21 cellular contexts compared by ENCODE assay signal in the genomic region with DNA sequence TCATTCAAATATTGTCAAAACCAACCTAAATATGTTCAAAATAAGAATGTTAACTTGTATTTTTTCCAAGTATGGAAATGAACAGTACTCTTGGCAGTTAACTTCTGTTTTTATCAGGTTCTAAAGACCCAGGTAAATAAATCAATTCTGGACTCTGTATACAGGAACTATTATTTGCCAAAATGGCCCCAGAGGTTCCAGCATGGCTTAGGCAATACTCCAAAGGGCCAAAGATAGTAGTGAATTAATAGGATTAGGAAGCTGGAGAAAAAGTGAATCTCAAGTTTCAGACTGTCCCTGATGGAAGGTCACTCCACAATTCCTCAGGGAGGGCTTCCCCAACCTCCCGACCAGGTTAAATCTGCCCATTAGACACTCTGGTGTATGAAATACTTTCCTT. TPM values are rescaled to one million over a fixed set of nuclear protein-coding genes. Genes with fewer than 3 reads are reported as not detected.
DNase-seq lines count a peak whose midpoint lies in the region; ATAC-seq, FAIRE-seq and TF ChIP-seq lines count a peak whose summit lies in the region.
"Had no signal": no experiment of that assay in that cellular context is flagged by ENCODE, and none has a peak within 500 bp of the region (broad histone marks: within the 10 kb centered on the region; RNA-seq: fewer than 3 reads in every experiment).

No MANE protein-coding gene starts in this region.

- H3K4me1 ChIP-seq in liver (ENCODE audit: control insufficient read depth in 4 of 4, insufficient read depth in 4 of 4, low read length in 3 of 4): peaks cover 14 to 89% (median 75%) of the 10 kb centered on the region in 4 donors
- no peaks in the 10 kb centered on the region for H3K4me1 ChIP-seq in HepG2 (ENCODE audit: insufficient read depth, low read length)
- H3K4me1 ChIP-seq in naive thymus-derived CD4-positive, alpha-beta T cell (ENCODE audit: control insufficient read depth in 2 of 2, insufficient read depth in 2 of 2, low read length in 2 of 2): peaks cover 26 to 83% of the 10 kb centered on the region in 2 donors

- peak overlapping the region in 2 of 3 donors; percentile 39 to 84 for H3K4me3 Mint-ChIP-seq in T-cell
- H3K4me3 Mint-ChIP-seq in naive thymus-derived CD4-positive, alpha-beta T cell: peak overlapping the region in 9 of 10 donors; percentile 72 to 97 (median 91)

- POLR2A ChIA-PET in HepG2 (lab: Yijun Ruan, JAX) (no interaction called here), T-cell (lab: Charles Lee) (interaction anchor here (0.5 to 1.2 kb wide), 6 partner anchors 11 to 207 kb away, joined by 3 to 7 read pairs (median 3); no protein-coding TSS in a partner anchor)
- POLR2A ChIA-PET in naive thymus-derived CD4-positive, alpha-beta T cell (lab: Charles Lee): interaction anchor here (0.6 to 9.4 kb wide), 11 partner anchors 11 to 345 kb away, joined by 3 to 179 read pairs (median 4); no protein-coding TSS in a partner anchor

- H3K36me3 ChIP-seq in liver (ENCODE audit: control insufficient read depth in 4 of 4, insufficient read depth in 3 of 4, low read depth in 1 of 4, low read length in 3 of 4) (no peaks in the 10 kb centered on the region), HepG2 (replicated peaks in 1 of 2; ENCODE audit: control insufficient read depth in 1 of 2, insufficient read depth in 2 of 2, low read length in 2 of 2) (no peaks in the 10 kb centered on the region)
- peaks cover 0 to 2% (median 0%) of the 10 kb centered on the region in 3 experiments for H3K36me3 ChIP-seq in naive thymus-derived CD4-positive, alpha-beta T cell (ENCODE audit: control insufficient read depth in 2 of 3, insufficient read depth in 3 of 3, low read length in 3 of 3)
- H3K36me3 ChIP-seq: HAP-1 had no signal

- no peak for FAIRE-seq in HepG2 (lab: Jason Lieb, UNC)
- FAIRE-seq: G401.6 had no signal

- TF ChIP-seq CTCF in liver (IDR thresholded peaks at IDR 0.05; ENCODE audit: low read depth, low read length, missing input control): no peak
- no peak for TF ChIP-seq CTCF in HepG2 (CRISPR knock-in tag; IDR thresholded peaks at IDR 0.05)

- WGBS in liver: 35% methylated on average over 1 of the region's 1 CpG
- WGBS in HepG2 (ENCODE audit: low lambda C conversion rate): 0% methylated on average over 1 of the region's 1 CpG

- H3K27me3 ChIP-seq in liver (ENCODE audit: control insufficient read depth in 4 of 4, insufficient read depth in 4 of 4, low read length in 3 of 4) (no peaks in the 10 kb centered on the region), HepG2 (ENCODE audit: control insufficient read depth in 1 of 2, insufficient read depth in 2 of 2, low read length in 2 of 2) (peaks cover 2 to 45% of the 10 kb centered on the region in 2 experiments; a peak in 4 of 5 replicates)
- H3K27me3 ChIP-seq in naive thymus-derived CD4-positive, alpha-beta T cell (ENCODE audit: control insufficient read depth in 2 of 2, insufficient read depth in 2 of 2, low read length in 2 of 2): no peaks in the 10 kb centered on the region

- H3K9me3 ChIP-seq in liver (ENCODE audit: control insufficient read depth in 4 of 4, low read length in 3 of 4) (no peaks in the 10 kb centered on the region), HepG2 (ENCODE audit: low read length) (peaks cover 14% of the 10 kb centered on the region)
- no peaks in the 10 kb centered on the region for H3K9me3 ChIP-seq in naive thymus-derived CD4-positive, alpha-beta T cell (ENCODE audit: control insufficient read depth in 2 of 3, low read length in 3 of 3)

- TF ChIP-seq EP300 in HepG2 (IDR thresholded peaks at IDR 0.05; ENCODE audit: low read depth in 2 of 2, low read length in 2 of 2) (no peak), HepG2 (CRISPR knock-in tag; IDR thresholded peaks at IDR 0.05; ENCODE audit: borderline replicate concordance) (no peak)

- no peak for TF ChIP-seq POLR2A in HepG2 (IDR thresholded peaks at IDR 0.05; ENCODE audit: insufficient read depth in 1 of 2, low read depth in 2 of 2, low read length in 2 of 2)

- H3K4me3 ChIP-seq in liver (ENCODE audit: low read depth in 1 of 3, low read length in 3 of 3) (no peak overlapping the region), HepG2 (replicated peaks in 1 of 3; ENCODE audit: insufficient read depth in 1 of 3, low read depth in 2 of 3, low read length in 3 of 3) (no peak overlapping the region)
- no peak overlapping the region for H3K4me3 ChIP-seq in naive thymus-derived CD4-positive, alpha-beta T cell (ENCODE audit: low read length)
- H3K4me3 ChIP-seq: HAP-1 had no signal

- H3K27me3 Mint-ChIP-seq in T-cell: no peaks in the 10 kb centered on the region
- no peaks in the 10 kb centered on the region for H3K27me3 Mint-ChIP-seq in naive thymus-derived CD4-positive, alpha-beta T cell

- intact Hi-C loops in HepG2 (cut with micrococcal nuclease; ENCODE audit: unreplicated experiment): loop anchor here (2.0 to 5.0 kb wide), 3 partner anchors 71 to 348 kb away; no protein-coding TSS in a partner anchor
- intact Hi-C loops in naive thymus-derived CD4-positive, alpha-beta T cell (cut with micrococcal nuclease): no loop called here

- CTCF ChIA-PET in HepG2 (lab: Yijun Ruan, JAX; ENCODE audit: low intra/inter-chr PET ratio, low total read pairs) (no interaction called here), T-cell (lab: Charles Lee) (interaction anchor here in 1 of 2 donors (0.6 to 1.7 kb wide), 4 partner anchors 15 to 87 kb away, joined by 3 to 4 read pairs (median 4); no protein-coding TSS in a partner anchor)
- CTCF ChIA-PET in naive thymus-derived CD4-positive, alpha-beta T cell (lab: Charles Lee): interaction anchor here (0.6 to 2.4 kb wide), 7 partner anchors 21 to 451 kb away, joined by 3 to 7 read pairs (median 3); no protein-coding TSS in a partner anchor

- no peaks in the 10 kb centered on the region for H3K79me2 ChIP-seq in HepG2 (ENCODE audit: insufficient read depth, low read length)

- no peaks in the 10 kb centered on the region for H4K20me1 ChIP-seq in HepG2 (ENCODE audit: insufficient read depth, low read length)

- BruUV-seq in HepG2 (replicated peaks; lab: Mats Ljungman, UMichigan): no TSS peak

- H3K27ac ChIP-seq in liver (ENCODE audit: low read depth in 1 of 2, low read length in 2 of 2) (peak overlapping the region; percentile 72 to 78), HepG2 (ENCODE audit: extremely low read length, insufficient read depth, low read length) (no peak overlapping the region)
- peak overlapping the region; percentile 95 for H3K27ac ChIP-seq in naive thymus-derived CD4-positive, alpha-beta T cell (ENCODE audit: low read depth, low read length)

- no peak overlapping the region for H2AFZ ChIP-seq in HepG2 (ENCODE audit: low read length)

- ATAC-seq in HepG2 (no peak), T-cell (replicated peaks in 1 of 4) (no peak), HG02852 (IDR thresholded peaks at IDR 0.05; ENCODE audit: unreplicated experiment) (no peak)
- ATAC-seq in naive thymus-derived CD4-positive, alpha-beta T cell: no peak
- ATAC-seq: Panc1 had no signal

- peaks cover 96 to 98% (median 97%) of the 10 kb centered on the region in 3 donors for H3K4me1 Mint-ChIP-seq in T-cell
- peaks cover 47 to 92% (median 88%) of the 10 kb centered on the region in 7 donors for H3K4me1 Mint-ChIP-seq in naive thymus-derived CD4-positive, alpha-beta T cell

- peak overlapping the region; percentile 76 to 94 for H3K27ac Mint-ChIP-seq in T-cell
- peak overlapping the region in 8 of 9 donors; percentile 89 to 100 (median 96) for H3K27ac Mint-ChIP-seq in naive thymus-derived CD4-positive, alpha-beta T cell

- in situ Hi-C loops in HepG2 (cut with HindIII; ENCODE audit: extremely low pct_ligation_motif_present, low pct_unique_long_range_greater_than_20kb): loop anchor here (25.0 kb wide), 1 partner anchor 197 kb away; no protein-coding TSS in a partner anchor

- no peak overlapping the region for H3K4me2 ChIP-seq in HepG2 (ENCODE audit: low read depth, low read length)

- peaks cover 32% of the 10 kb centered on the region for H3K36me3 Mint-ChIP-seq in T-cell
- peaks cover 9 to 44% (median 34%) of the 10 kb centered on the region in 5 donors for H3K36me3 Mint-ChIP-seq in naive thymus-derived CD4-positive, alpha-beta T cell

- H3K9ac ChIP-seq in liver (ENCODE audit: low read depth in 1 of 2, low read length in 2 of 2): no peak overlapping the region
- H3K9ac ChIP-seq in HepG2 (ENCODE audit: insufficient read depth, low read depth, low read length): no peak overlapping the region

- DNase-seq in HepG2 (ENCODE audit: low spot score) (no peak), T-cell (no peak), AML-193 (lab: John Stamatoyannopoulos, UW) (no peak), NCI-H146 (lab: John Stamatoyannopoulos, UW) (no peak)
- peak in 1 of 9 donors; percentile 12 for DNase-seq in naive thymus-derived CD4-positive, alpha-beta T cell
- DNase-seq: CD4-positive, alpha-beta memory T cell; DMS79 treated with DMSO at 0.1 percent for 48 hours; IMR-90; Karpas-422; MM.1S; NCI-H1105; NCI-H1930; NCI-H2171; NCI-H446 treated with DMSO at 0.1 percent for 48 hours; NCI-H82 had no signal

- H3K9me3 Mint-ChIP-seq in T-cell: peaks cover 0 to 4% (median 3%) of the 10 kb centered on the region in 3 donors
- H3K9me3 Mint-ChIP-seq in naive thymus-derived CD4-positive, alpha-beta T cell: peaks cover 0 to 6% (median 0%) of the 10 kb centered on the region in 11 donors

- TF ChIP-seq RAD21 in liver (IDR thresholded peaks at IDR 0.05): peak; percentile 18 to 29
- TF ChIP-seq RAD21 in HepG2 (CRISPR knock-in tag; IDR thresholded peaks at IDR 0.05): no peak

RNA-seq across cellular contexts. Expression of a gene that starts 6.7 kb away (rescaled TPM):
- total RNA-seq in liver (1 to 10 TPM; 1.9 to 3.7 TPM), HepG2 (2016; rRNA removed; fragmentation: Illumina TruSeq; extraction: Trizol) (not detected in 2 replicates), T-cell (100 to 1,000 TPM in 2 of 5 donors, 10 to 100 TPM in 3; 81.9 to 196 (median 96.7) TPM)
- polyA plus RNA-seq in liver (1 to 10 TPM; 1.9 to 2.0 TPM), HepG2 (2011; rRNA removed) (0.01 TPM in 1 of 2 replicates, not detected in the other)
- not detected in 2 replicates for total RNA-seq in HepG2 (2016; cell fraction: cytosol; rRNA removed; fragmentation: Illumina TruSeq; extraction: Trizol; ENCODE audit: low read depth)
- total RNA-seq in HepG2 (2016; cell fraction: insoluble cytoplasmic fraction; rRNA removed; fragmentation: Illumina TruSeq; extraction: Trizol): not detected in 2 replicates
- total RNA-seq in HepG2 (2016; cell fraction: membrane; rRNA removed; fragmentation: Illumina TruSeq; extraction: Trizol): not detected in 2 replicates
- total RNA-seq in HepG2 (2016; cell fraction: nucleus; rRNA removed; fragmentation: Illumina TruSeq; extraction: Trizol): not detected in 2 replicates
- 0.01 TPM in 1 of 2 replicates, not detected in the other for polyA plus RNA-seq in HepG2 (2011; cell fraction: cytosol; rRNA removed)
- 0.24 TPM in 1 of 2 replicates, not detected in the other for polyA plus RNA-seq in HepG2 (2011; cell fraction: nucleus; rRNA removed)
- polyA plus RNA-seq in HepG2 (2012): 0.07 TPM in 1 of 2 replicates, not detected in the other
- not detected in 2 replicates for polyA plus RNA-seq in HepG2 (2016; cell fraction: cytosol; fragmentation: Illumina TruSeq; extraction: Trizol; ENCODE audit: low read depth)
- not detected in 2 replicates for polyA plus RNA-seq in HepG2 (2016; cell fraction: insoluble cytoplasmic fraction; fragmentation: Illumina TruSeq; extraction: Trizol; ENCODE audit: low read depth)
- polyA plus RNA-seq in HepG2 (2016; cell fraction: membrane; fragmentation: Illumina TruSeq; extraction: Trizol; ENCODE audit: low read depth): not detected in 2 replicates
- polyA plus RNA-seq in HepG2 (2016; cell fraction: nucleus; fragmentation: Illumina TruSeq; extraction: Trizol; ENCODE audit: insufficient read depth, low read depth): not detected in 2 replicates
- polyA minus RNA-seq in HepG2 (2011; rRNA and poly(A)+ RNA removed; ENCODE audit: low replicate concordance): 0.02 TPM in 1 of 2 replicates, not detected in the other
- not detected in 2 replicates for polyA minus RNA-seq in HepG2 (2011; cell fraction: cytosol; rRNA and poly(A)+ RNA removed)
- under 0.01 and 0.13 TPM in 2 replicates for polyA minus RNA-seq in HepG2 (2011; cell fraction: nucleus; rRNA and poly(A)+ RNA removed)
- 100 to 1,000 TPM in 4 of 5 experiments, 10 to 100 TPM in 1; 33.0 to 193 (median 133) TPM for total RNA-seq in naive thymus-derived CD4-positive, alpha-beta T cell
- 10 to 100 TPM; 24.8 to 26.5 TPM for polyA plus RNA-seq in naive thymus-derived CD4-positive, alpha-beta T cell
- total RNA-seq: HT-29 had no signal

Comparison
In these comparisons a context has a peak if more than half of its experiments do, and no peak if none do; other contexts are left out.
1. RNA of a gene that starts 6.7 kb away (total RNA-seq): 33.0 to 193 TPM in naive thymus-derived CD4-positive, alpha-beta T cell and 81.9 to 196 TPM in T-cell; 1.9 to 3.7 TPM in liver and not detected in HepG2; every median in the first group is over 4 times any median in the second.